ENCODE assay signal across 16 cellular contexts in the genomic region with DNA sequence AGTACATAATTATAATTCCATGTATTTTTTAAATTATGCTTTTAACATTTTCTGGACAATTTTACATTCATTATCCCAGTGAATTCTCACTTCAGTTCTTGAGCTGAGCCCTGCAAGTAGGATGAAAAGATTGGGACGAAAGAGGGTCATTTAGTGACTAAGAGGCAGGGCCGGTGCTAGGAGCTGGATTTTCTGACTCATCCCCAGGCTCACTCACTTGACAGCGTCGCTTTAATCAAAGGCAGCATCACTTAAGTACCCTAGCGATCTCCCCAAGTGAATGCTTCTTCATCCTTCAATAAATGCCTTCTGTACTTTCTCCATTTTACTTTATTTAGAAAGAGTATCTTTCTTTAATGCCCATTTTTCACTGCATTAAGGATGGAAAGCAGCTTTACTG.
"Had no signal": no experiment of that assay in that cellular context is flagged by ENCODE, and none has a peak within 500 bp of the region (broad histone marks: within the 10 kb centered on the region; RNA-seq: fewer than 3 reads in every experiment).

No MANE protein-coding gene starts in this region.

- H3K4me3 ChIP-seq: body of pancreas, gastrocnemius medialis, tibial nerve had no signal

- H3K36me3 Mint-ChIP-seq: activated naive CD8-positive, alpha-beta T cell; natural killer cell had no signal

- H3K27ac ChIP-seq: body of pancreas, gastrocnemius medialis, tibial nerve had no signal

- H3K36me3 ChIP-seq: gastrocnemius medialis, tibial nerve had no signal

- FAIRE-seq: TTC549 had no signal

- H3K9me3 Mint-ChIP-seq: activated T-helper 1 cell treated with anti-CD3 and anti-CD28 coated beads, Interleukin-12 subunit alpha, Interleukin-12 subunit beta, Interleukin-2, Interleukin-4 antibody, amounts not matched to agents 30 ng/mL and 10 ng/mL and 1 ng/mL, durations not matched to agents 14 hours and 24 hours and 36 hours; natural killer cell; T-helper 2 cell treated with Interferon-gamma antibody and Interleukin-4, amounts not matched to agents 5 μg/mL and 100 μg/mL, for 36 hours had no signal

- DNase-seq: activated CD4-positive, alpha-beta T cell treated with anti-CD3 and anti-CD28 coated beads, Interleukin-2, amount 50 U/mL, for 48 hours; activated gamma-delta T cell treated with Interleukin-2 at 50 U/mL for 16 hours; activated T-cell treated with anti-CD3 and anti-CD28 coated beads for 4 hours; body of pancreas; caudate nucleus; erythroblast; gastrocnemius medialis; head of caudate nucleus; natural killer cell; stimulated activated CD8-positive, alpha-beta memory T cell treated with anti-CD3 and anti-CD28 coated beads, Interleukin-4, amount 100 ng/mL, for 48 hours; stimulated activated naive CD4-positive, alpha-beta T cell treated with Interleukin-2 at 50 U/mL for 16 hours had no signal

- H3K4me1 ChIP-seq: body of pancreas, gastrocnemius medialis, tibial nerve had no signal

- H3K27ac Mint-ChIP-seq: activated naive CD8-positive, alpha-beta T cell; activated T-helper 1 cell treated with anti-CD3 and anti-CD28 coated beads, Interleukin-12 subunit alpha, Interleukin-12 subunit beta, Interleukin-2, Interleukin-4 antibody, amounts not matched to agents 30 ng/mL and 10 ng/mL and 1 ng/mL, durations not matched to agents 14 hours and 24 hours and 36 hours; natural killer cell; T-helper 2 cell treated with Interferon-gamma antibody and Interleukin-4, amounts not matched to agents 5 μg/mL and 100 μg/mL, for 36 hours had no signal

- H3K9me3 ChIP-seq: body of pancreas, gastrocnemius medialis, tibial nerve had no signal

- H3K4me3 Mint-ChIP-seq: activated naive CD8-positive, alpha-beta T cell; activated T-helper 1 cell treated with anti-CD3 and anti-CD28 coated beads, Interleukin-12 subunit alpha, Interleukin-12 subunit beta, Interleukin-2, Interleukin-4 antibody, amounts not matched to agents 30 ng/mL and 10 ng/mL and 1 ng/mL, durations not matched to agents 14 hours and 24 hours and 36 hours; natural killer cell; T-helper 2 cell treated with Interferon-gamma antibody and Interleukin-4, amounts not matched to agents 5 μg/mL and 100 μg/mL, for 36 hours had no signal

- H3K27me3 ChIP-seq: body of pancreas, gastrocnemius medialis, tibial nerve had no signal

- H3K4me1 Mint-ChIP-seq: natural killer cell had no signal
